In genomic region chr6:30654798-30655742, GRCh38 we compare ENCODE assay signal across 1 cellular context.
TF ChIP-seq lines count a peak whose summit lies in the region.

No MANE protein-coding gene starts in this region.

TF ChIP-seq in HepG2, 621 proteins besides CTCF, POLR2A, EP300 and RAD21 (continued from another document and continues in another):
- TF ChIP-seq ZMAT3 (CRISPR knock-in tag; conservative IDR thresholded peaks at IDR 0.05) = peak; percentile 90
- TF ChIP-seq ARNT (IDR thresholded peaks at IDR 0.05) = no peak
- TF ChIP-seq, protein P1, sequence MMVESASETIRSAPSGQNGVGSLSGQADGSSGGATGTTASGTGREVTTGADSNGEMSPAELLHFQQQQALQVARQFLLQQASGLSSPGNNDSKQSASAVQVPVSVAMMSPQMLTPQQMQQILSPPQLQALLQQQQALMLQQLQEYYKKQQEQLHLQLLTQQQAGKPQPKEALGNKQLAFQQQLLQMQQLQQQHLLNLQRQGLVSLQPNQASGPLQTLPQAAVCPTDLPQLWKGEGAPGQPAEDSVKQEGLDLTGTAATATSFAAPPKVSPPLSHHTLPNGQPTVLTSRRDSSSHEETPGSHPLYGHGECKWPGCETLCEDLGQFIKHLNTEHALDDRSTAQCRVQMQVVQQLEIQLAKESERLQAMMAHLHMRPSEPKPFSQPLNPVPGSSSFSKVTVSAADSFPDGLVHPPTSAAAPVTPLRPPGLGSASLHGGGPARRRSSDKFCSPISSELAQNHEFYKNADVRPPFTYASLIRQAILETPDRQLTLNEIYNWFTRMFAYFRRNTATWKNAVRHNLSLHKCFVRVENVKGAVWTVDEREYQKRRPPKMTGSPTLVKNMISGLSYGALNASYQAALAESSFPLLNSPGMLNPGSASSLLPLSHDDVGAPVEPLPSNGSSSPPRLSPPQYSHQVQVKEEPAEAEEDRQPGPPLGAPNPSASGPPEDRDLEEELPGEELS (CRISPR knock-in tag; IDR thresholded peaks at IDR 0.05) = peak; percentile 87
- no peak for TF ChIP-seq RAD51 (IDR thresholded peaks at IDR 0.05; ENCODE audit: borderline replicate concordance)
- no peak for TF ChIP-seq PRPF4 (IDR thresholded peaks at IDR 0.05; ENCODE audit: low read depth, low read length, poor library complexity, severe bottlenecking)
- no peak for TF ChIP-seq AHR (CRISPR knock-in tag; IDR thresholded peaks at IDR 0.05)
- TF ChIP-seq ZNF530 (CRISPR knock-in tag; IDR thresholded peaks at IDR 0.05; ENCODE audit: low read depth) = no peak
- no peak; the same call in 1 of the 2 replicates for TF ChIP-seq ATF6 (CRISPR knock-in tag; conservative IDR thresholded peaks at IDR 0.05)
- TF ChIP-seq GZF1 (CRISPR knock-in tag; IDR thresholded peaks at IDR 0.05) = no peak
- TF ChIP-seq ATF4 (CRISPR knock-in tag; IDR thresholded peaks at IDR 0.05) = peak in 1 of 2 experiments; percentile 69; a peak in 2 of 4 replicates
- no peak for TF ChIP-seq ZNF468 (CRISPR knock-in tag; IDR thresholded peaks at IDR 0.05)
- TF ChIP-seq FOXK2 (IDR thresholded peaks at IDR 0.05) = peak; percentile 95
- TF ChIP-seq NR2F1 (CRISPR knock-in tag; IDR thresholded peaks at IDR 0.05) = peak; percentile 58 to 62; a peak in 2 of 4 replicates
- 0 out of 2 replicates have a peak, but pooled peaks have one; percentile 80 for TF ChIP-seq ZNF136 (CRISPR knock-in tag; IDR thresholded peaks at IDR 0.05; ENCODE audit: low read depth)
- TF ChIP-seq RBFOX2 (IDR thresholded peaks at IDR 0.05; ENCODE audit: low read depth, low read length) = no peak
- TF ChIP-seq ZNF562 (CRISPR knock-in tag; IDR thresholded peaks at IDR 0.05; ENCODE audit: borderline replicate concordance) = no peak
- TF ChIP-seq, protein P2, sequence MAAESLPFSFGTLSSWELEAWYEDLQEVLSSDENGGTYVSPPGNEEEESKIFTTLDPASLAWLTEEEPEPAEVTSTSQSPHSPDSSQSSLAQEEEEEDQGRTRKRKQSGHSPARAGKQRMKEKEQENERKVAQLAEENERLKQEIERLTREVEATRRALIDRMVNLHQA (CRISPR knock-in tag; IDR thresholded peaks at IDR 0.05) = no peak
- no peak for TF ChIP-seq ZNF724P (CRISPR knock-in tag; IDR thresholded peaks at IDR 0.05; ENCODE audit: borderline replicate concordance)
- peak; percentile 93 for TF ChIP-seq ERF (CRISPR knock-in tag; IDR thresholded peaks at IDR 0.05)
- TF ChIP-seq ZNF83 (CRISPR knock-in tag; IDR thresholded peaks at IDR 0.05; ENCODE audit: borderline replicate concordance) = 0 out of 2 replicates have a peak, but pooled peaks have one; percentile 57
- TF ChIP-seq SNAPC2 (CRISPR knock-in tag; IDR thresholded peaks at IDR 0.05) = peak; percentile 72; the same call in 1 of the 2 replicates
- TF ChIP-seq SNRNP70 (IDR thresholded peaks at IDR 0.05; ENCODE audit: low read depth, low read length) = no peak
- no peak for TF ChIP-seq ZNF720 (CRISPR knock-in tag; IDR thresholded peaks at IDR 0.05)
- TF ChIP-seq CSRNP1 (CRISPR knock-in tag; IDR thresholded peaks at IDR 0.05) = peak; percentile 69; the same call in 1 of the 2 replicates
- TF ChIP-seq, protein P3, sequence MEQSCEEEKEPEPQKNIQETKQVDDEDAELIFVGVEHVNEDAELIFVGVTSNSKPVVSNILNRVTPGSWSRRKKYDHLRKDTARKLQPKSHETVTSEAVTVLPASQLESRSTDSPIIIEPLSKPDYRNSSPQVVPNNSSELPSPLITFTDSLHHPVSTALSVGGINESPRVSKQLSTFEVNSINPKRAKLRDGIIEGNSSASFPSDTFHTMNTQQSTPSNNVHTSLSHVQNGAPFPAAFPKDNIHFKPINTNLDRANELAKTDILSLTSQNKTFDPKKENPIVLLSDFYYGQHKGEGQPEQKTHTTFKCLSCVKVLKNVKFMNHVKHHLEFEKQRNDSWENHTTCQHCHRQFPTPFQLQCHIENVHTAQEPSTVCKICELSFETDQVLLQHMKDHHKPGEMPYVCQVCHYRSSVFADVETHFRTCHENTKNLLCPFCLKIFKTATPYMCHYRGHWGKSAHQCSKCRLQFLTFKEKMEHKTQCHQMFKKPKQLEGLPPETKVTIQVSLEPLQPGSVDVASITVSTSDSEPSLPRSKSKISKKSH (CRISPR knock-in tag; IDR thresholded peaks at IDR 0.05; ENCODE audit: borderline replicate concordance) = no peak; the same call in 1 of the 2 replicates
- peak; percentile 95; the same call in 1 of the 2 replicates for TF ChIP-seq IRF2 (CRISPR knock-in tag; IDR thresholded peaks at IDR 0.05)
- no peak for TF ChIP-seq ZFP37 (CRISPR knock-in tag; IDR thresholded peaks at IDR 0.05; ENCODE audit: borderline replicate concordance)
- TF ChIP-seq TRIM24 (CRISPR knock-in tag; IDR thresholded peaks at IDR 0.05) = no peak
- no peak for TF ChIP-seq ZNF709 (CRISPR knock-in tag; IDR thresholded peaks at IDR 0.05)
- no peak for TF ChIP-seq MLXIP (CRISPR knock-in tag; IDR thresholded peaks at IDR 0.05; ENCODE audit: borderline replicate concordance)
- TF ChIP-seq ARID3A (IDR thresholded peaks at IDR 0.05; ENCODE audit: low read depth, low read length) = no peak
- TF ChIP-seq, protein P4, sequence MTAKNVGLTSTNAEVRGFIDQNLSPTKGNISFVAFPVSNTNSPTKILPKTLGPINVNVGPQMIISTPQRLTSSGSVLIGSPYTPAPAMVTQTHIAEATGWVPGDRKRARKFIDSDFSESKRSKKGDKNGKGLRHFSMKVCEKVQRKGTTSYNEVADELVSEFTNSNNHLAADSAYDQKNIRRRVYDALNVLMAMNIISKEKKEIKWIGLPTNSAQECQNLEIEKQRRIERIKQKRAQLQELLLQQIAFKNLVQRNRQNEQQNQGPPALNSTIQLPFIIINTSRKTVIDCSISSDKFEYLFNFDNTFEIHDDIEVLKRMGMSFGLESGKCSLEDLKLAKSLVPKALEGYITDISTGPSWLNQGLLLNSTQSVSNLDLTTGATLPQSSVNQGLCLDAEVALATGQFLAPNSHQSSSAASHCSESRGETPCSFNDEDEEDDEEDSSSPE (CRISPR knock-in tag; IDR thresholded peaks at IDR 0.05) = no peak; the same call in 1 of the 2 replicates
- peak; percentile 87 for TF ChIP-seq NR2C2 (CRISPR knock-in tag; IDR thresholded peaks at IDR 0.05; ENCODE audit: borderline replicate concordance)
- no peak for TF ChIP-seq TCF7L2 (IDR thresholded peaks at IDR 0.05; ENCODE audit: low read depth, low read length)
- TF ChIP-seq ZXDC (CRISPR knock-in tag; IDR thresholded peaks at IDR 0.05) = 0 out of 2 replicates have a peak, but pooled peaks have one; percentile 20
- peak; percentile 99 for TF ChIP-seq FOXA3 (CRISPR knock-in tag; IDR thresholded peaks at IDR 0.05)
- peak; percentile 78 for TF ChIP-seq ZNF883 (CRISPR knock-in tag; IDR thresholded peaks at IDR 0.05; ENCODE audit: not compliant biosample characterization)
- TF ChIP-seq IRF1 (CRISPR knock-in tag; IDR thresholded peaks at IDR 0.05; ENCODE audit: low read depth) = no peak
